In genomic region chr17:19978206-19978802, GRCh38 we compare ENCODE assay signal across 8 cellular contexts. TPM values are rescaled to one million over a fixed set of nuclear protein-coding genes. Genes with fewer than 3 reads are reported as not detected.
DNase-seq lines count a peak whose midpoint lies in the region; ATAC-seq and TF ChIP-seq lines count a peak whose summit lies in the region.

No MANE protein-coding gene starts in this region.

- ATAC-seq in GM19372 (IDR thresholded peaks at IDR 0.05; ENCODE audit: low read depth, unreplicated experiment) (peak; percentile 31), gastroesophageal sphincter (no peak), psoas muscle (peak in 2 of 4 donors; percentile 1 to 11), HG02973 (IDR thresholded peaks at IDR 0.05; ENCODE audit: unreplicated experiment) (no peak)
- peak; percentile 17 for ATAC-seq in activated CD8-positive, alpha-beta T cell treated with anti-CD3 and anti-CD28 coated beads for 36 hours

- peaks cover 29% of the 10 kb centered on the region for H4K20me1 ChIP-seq in BLaER1

- TF ChIP-seq POLR2A in gastroesophageal sphincter (IDR thresholded peaks at IDR 0.05) = no peak

- no peaks in the 10 kb centered on the region for H3K27me3 Mint-ChIP-seq in activated CD8-positive, alpha-beta T cell treated with anti-CD3 and anti-CD28 coated beads for 36 hours

- H3K9me3 ChIP-seq in BLaER1 = peaks cover 7% of the 10 kb centered on the region; the same call in 1 of the 2 replicates
- H3K9me3 ChIP-seq in gastroesophageal sphincter = no peaks in the 10 kb centered on the region
- H3K9me3 ChIP-seq in psoas muscle = no peaks in the 10 kb centered on the region

- intact Hi-C loops in activated CD8-positive, alpha-beta T cell treated with anti-CD3 and anti-CD28 coated beads for 36 hours (cut with micrococcal nuclease) = no loop called here
- intact Hi-C loops in psoas muscle (cut with DNase I) = no loop called here

- H3K4me3 ChIP-seq in BLaER1 (peak overlapping the region; percentile 96), gastroesophageal sphincter (peak overlapping the region; percentile 87 to 95), psoas muscle (peak overlapping the region; percentile 96)

- peak overlapping the region; percentile 91 for H3K4me3 Mint-ChIP-seq in activated CD8-positive, alpha-beta T cell treated with anti-CD3 and anti-CD28 coated beads for 36 hours

- CTCF ChIA-PET in activated CD8-positive, alpha-beta T cell treated with anti-CD3 and anti-CD28 coated beads for 36 hours (lab: Charles Lee) = interaction anchor here (1.0 to 1.8 kb wide), 3 partner anchors 15 to 254 kb away, joined by 4 to 12 read pairs (median 4); no protein-coding TSS in a partner anchor

- DNase-seq in HUDEP-2 (lab: John Stamatoyannopoulos, UW; ENCODE audit: unreplicated experiment in 76 of 76) (peak in 41 of 76 experiments; percentile 9 to 82 (median 53)), psoas muscle (peak in 1 of 2 donors; percentile 21), dedifferentiated amniotic fluid mesenchymal stem cell (ENCODE audit: extremely low spot score) (no peak)
- DNase-seq in activated CD8-positive, alpha-beta T cell treated with anti-CD3 and anti-CD28 coated beads for 36 hours = peak; percentile 65

- no peak for TF ChIP-seq CTCF in activated CD8-positive, alpha-beta T cell treated with anti-CD3 and anti-CD28 coated beads for 36 hours (IDR thresholded peaks at IDR 0.05)
- TF ChIP-seq CTCF in gastroesophageal sphincter (IDR thresholded peaks at IDR 0.05) (no peak), psoas muscle (IDR thresholded peaks at IDR 0.05) (no peak)

- H3K9me3 Mint-ChIP-seq in activated CD8-positive, alpha-beta T cell treated with anti-CD3 and anti-CD28 coated beads for 36 hours = peaks cover 4% of the 10 kb centered on the region

- peak overlapping the region; percentile 98 for H3K27ac Mint-ChIP-seq in activated CD8-positive, alpha-beta T cell treated with anti-CD3 and anti-CD28 coated beads for 36 hours

- no peaks in the 10 kb centered on the region for H3K27me3 ChIP-seq in BLaER1
- no peaks in the 10 kb centered on the region for H3K27me3 ChIP-seq in gastroesophageal sphincter
- no peaks in the 10 kb centered on the region for H3K27me3 ChIP-seq in psoas muscle (ENCODE audit: insufficient read depth in 3 of 3, low read length in 2 of 3)

- POLR2A ChIA-PET in activated CD8-positive, alpha-beta T cell treated with anti-CD3 and anti-CD28 coated beads for 36 hours (lab: Charles Lee) = interaction anchor here (0.9 to 1.7 kb wide), 7 partner anchors 23 to 181 kb away, joined by 3 to 7 read pairs (median 3); partner anchors contain the start of genes SPECC1 and ULK2

- H3K36me3 Mint-ChIP-seq in activated CD8-positive, alpha-beta T cell treated with anti-CD3 and anti-CD28 coated beads for 36 hours (ENCODE audit: low read depth) = peaks cover 32% of the 10 kb centered on the region

- peak overlapping the region; percentile 99 for H3K9ac ChIP-seq in BLaER1

- H3K4me1 ChIP-seq in BLaER1 = peaks cover 36% of the 10 kb centered on the region
- H3K4me1 ChIP-seq in gastroesophageal sphincter = peaks cover 0 to 47% (median 12%) of the 10 kb centered on the region in 3 donors
- peaks cover 20% of the 10 kb centered on the region for H3K4me1 ChIP-seq in psoas muscle

- peaks cover 28% of the 10 kb centered on the region for H3K36me3 ChIP-seq in BLaER1
- H3K36me3 ChIP-seq in gastroesophageal sphincter = no peaks in the 10 kb centered on the region
- no peaks in the 10 kb centered on the region for H3K36me3 ChIP-seq in psoas muscle (ENCODE audit: insufficient read depth in 1 of 2, low read depth in 1 of 2)

- H3K27ac ChIP-seq in BLaER1 = peak overlapping the region; percentile 99
- H3K27ac ChIP-seq in gastroesophageal sphincter = peak overlapping the region; percentile 73 to 93 (median 89)
- H3K27ac ChIP-seq in psoas muscle = peak overlapping the region; percentile 94

- 20 to 53% methylated on average over 4 to 7 of the region's 22 CpGs for WGBS in gastroesophageal sphincter (ENCODE audit: low coverage in 1 of 2), 2 donors
- WGBS in psoas muscle, 3 donors = 25 to 35% (median 33%) methylated on average over 22 of the region's 22 CpGs

- H3K4me1 Mint-ChIP-seq in activated CD8-positive, alpha-beta T cell treated with anti-CD3 and anti-CD28 coated beads for 36 hours (ENCODE audit: low read depth) = peaks cover 41% of the 10 kb centered on the region

- peak overlapping the region; percentile 85 for H3K4me2 ChIP-seq in BLaER1

- TF ChIP-seq EP300 in gastroesophageal sphincter (IDR thresholded peaks at IDR 0.05) = no peak

RNA-seq across cellular contexts. Expression of gene AKAP10, which starts 0.7 kb away (rescaled TPM):
- 10 to 100 TPM; 38.6 to 39.2 TPM for total RNA-seq in activated CD8-positive, alpha-beta T cell treated with anti-CD3 and anti-CD28 coated beads for 36 hours
- total RNA-seq in gastroesophageal sphincter (10 to 100 TPM; 22.6 to 46.4 (median 24.4) TPM), psoas muscle (10 to 100 TPM; 11.1 to 16.8 (median 12.9) TPM)
- polyA plus RNA-seq in psoas muscle = 10 to 100 TPM in 1 of 3 donors, 1 to 10 TPM in 2; 4.2 to 10.7 (median 4.8) TPM

RNA-seq across cellular contexts. Expression of gene SPECC1, which starts 30.9 kb away (rescaled TPM):
- 10 to 100 TPM in 1 of 2 experiments, 1 to 10 TPM in 1; 9.9 to 10.3 TPM for total RNA-seq in activated CD8-positive, alpha-beta T cell treated with anti-CD3 and anti-CD28 coated beads for 36 hours
- total RNA-seq in gastroesophageal sphincter = 10 to 100 TPM; 22.5 to 36.3 (median 33.2) TPM
- total RNA-seq in psoas muscle = 10 to 100 TPM in 2 of 4 donors, 1 to 10 TPM in 2; 4.7 to 11.3 (median 9.6) TPM
- polyA plus RNA-seq in psoas muscle = 1 to 10 TPM; 2.0 to 2.1 (median 2.0) TPM

Comparison
In these comparisons a context has a peak if more than half of its experiments do, and no peak if none do; other contexts are left out.
1. ATAC-seq: peak in GM19372 (single experiment) and activated CD8-positive, alpha-beta T cell treated with anti-CD3 and anti-CD28 coated beads for 36 hours (single experiment); none in gastroesophageal sphincter (single experiment) and HG02973 (single experiment).
2. Peak in every context shown above with its lines, with median percentiles within 50 percentile points of each other: H3K27ac ChIP-seq and H3K4me3 ChIP-seq.